In genomic region chr16:28898266-28898665, GRCh38 we compare ENCODE assay signal across 1 cellular context.
TF ChIP-seq lines count a peak whose summit lies in the region.

No MANE protein-coding gene starts in this region.

TF ChIP-seq in HCT116, 20 proteins besides CTCF, POLR2A, EP300 and RAD21 (continued from another document):
- no peak for TF ChIP-seq EZH2 (IDR thresholded peaks at IDR 0.05)
- no peak for TF ChIP-seq CBX3 (IDR thresholded peaks at IDR 0.05; ENCODE audit: low read depth)
- no peak for TF ChIP-seq ZFX (IDR thresholded peaks at IDR 0.05)
- no peak for TF ChIP-seq ZNF274 (IDR thresholded peaks at IDR 0.05; ENCODE audit: low read depth, low read length)
- no peak for TF ChIP-seq JUND (IDR thresholded peaks at IDR 0.05)
- no peak for TF ChIP-seq SRF (IDR thresholded peaks at IDR 0.05; ENCODE audit: low read depth)
- TF ChIP-seq CEBPB (IDR thresholded peaks at IDR 0.05; ENCODE audit: low read depth): no peak
- TF ChIP-seq POLR2AphosphoS5 (IDR thresholded peaks at IDR 0.05; ENCODE audit: low read depth, low read length): no peak
- TF ChIP-seq FOSL1 (IDR thresholded peaks at IDR 0.05; ENCODE audit: low read depth): no peak
- TF ChIP-seq EGR1 (IDR thresholded peaks at IDR 0.05; ENCODE audit: low read depth): no peak
